Comparison of ENCODE assay signal across 15 cellular contexts in genomic region chr6:142870787-142871371, GRCh38.
DNase-seq lines count a peak whose midpoint lies in the region; ATAC-seq and TF ChIP-seq lines count a peak whose summit lies in the region.
"Had no signal": no experiment of that assay in that cellular context is flagged by ENCODE, and none has a peak within 500 bp of the region (broad histone marks: within the 10 kb centered on the region; RNA-seq: fewer than 3 reads in every experiment).

No MANE protein-coding gene starts in this region.

- no peaks in the 10 kb centered on the region for H4K20me1 ChIP-seq in mammary epithelial cell (ENCODE audit: insufficient read depth, low read length)

- no peak overlapping the region for H3K9ac ChIP-seq in mammary epithelial cell (ENCODE audit: insufficient read depth, low read length)

- intact Hi-C loops in mammary epithelial cell (cut with micrococcal nuclease) (no loop called here), breast epithelium (cut with DNase I; ENCODE audit: low total_unique reads) (no loop called here), Panc1 (cut with micrococcal nuclease; ENCODE audit: unreplicated experiment) (no loop called here)

- H3K4me3 ChIP-seq in mammary epithelial cell (replicated peaks in 1 of 3; ENCODE audit: insufficient read depth in 1 of 3, low read depth in 2 of 3, low read length in 3 of 3): no peak overlapping the region
- H3K4me3 ChIP-seq in breast epithelium: no peak overlapping the region
- H3K4me3 ChIP-seq in Panc1 (ENCODE audit: low read depth in 2 of 2, low read length in 2 of 2): no peak overlapping the region
- H3K4me3 ChIP-seq in effector memory CD4-positive, alpha-beta T cell (ENCODE audit: insufficient read depth, low read depth, low read length, poor library complexity, severe bottlenecking): no peak overlapping the region
- H3K4me3 ChIP-seq: ascending aorta, MG63, Peyer's patch had no signal

- peaks cover 79% of the 10 kb centered on the region for H3K4me1 Mint-ChIP-seq in stimulated activated memory B cell treated with anti-CD40 and anti-IgM and Interleukin-4, amounts not matched to agents 10 μg/mL and 1 μg/mL and 100 μg/mL, for 72 hours

- H3K4me2 ChIP-seq in mammary epithelial cell (ENCODE audit: insufficient read depth, low read depth, low read length): no peak overlapping the region

- no peak overlapping the region for H3K4me3 Mint-ChIP-seq in stimulated activated memory B cell treated with anti-CD40 and anti-IgM and Interleukin-4, amounts not matched to agents 10 μg/mL and 1 μg/mL and 100 μg/mL, for 72 hours

- H3K36me3 ChIP-seq in mammary epithelial cell (ENCODE audit: insufficient read depth, low read length) (peaks cover 2% of the 10 kb centered on the region), breast epithelium (no peaks in the 10 kb centered on the region), Panc1 (ENCODE audit: control insufficient read depth, insufficient read depth, low read length) (no peaks in the 10 kb centered on the region)
- H3K36me3 ChIP-seq in effector memory CD4-positive, alpha-beta T cell (ENCODE audit: control insufficient read depth, insufficient read depth, low read length): no peaks in the 10 kb centered on the region
- H3K36me3 ChIP-seq: ascending aorta, MG63, Peyer's patch had no signal

- POLR2A ChIA-PET in Panc1 (lab: Charles Lee): no interaction called here

- peaks cover 17% of the 10 kb centered on the region for H3K36me3 Mint-ChIP-seq in stimulated activated memory B cell treated with anti-CD40 and anti-IgM and Interleukin-4, amounts not matched to agents 10 μg/mL and 1 μg/mL and 100 μg/mL, for 72 hours

- peak overlapping the region; percentile 94 for H3K27ac ChIP-seq in mammary epithelial cell (ENCODE audit: insufficient read depth, low read depth, low read length)
- H3K27ac ChIP-seq in breast epithelium: no peak overlapping the region
- H3K27ac ChIP-seq in Panc1 (ENCODE audit: low read length): peak overlapping the region; percentile 51; the same call in 1 of the 2 replicates
- peak overlapping the region; percentile 19 for H3K27ac ChIP-seq in effector memory CD4-positive, alpha-beta T cell (ENCODE audit: insufficient read depth, low read length, poor library complexity, severe bottlenecking)

- H2AFZ ChIP-seq in mammary epithelial cell (ENCODE audit: low read depth, low read length): no peak overlapping the region

- TF ChIP-seq POLR2A in breast epithelium (IDR thresholded peaks at IDR 0.05): no peak

- BruUV-seq in mammary epithelial cell (replicated peaks; lab: Mats Ljungman, UMichigan) (no TSS peak), Panc1 (replicated peaks; lab: Mats Ljungman, UMichigan) (no TSS peak)

- H3K9me3 ChIP-seq in mammary epithelial cell (replicated peaks; ENCODE audit: insufficient read depth, low read length) (no peaks in the 10 kb centered on the region), breast epithelium (no peaks in the 10 kb centered on the region), Panc1 (ENCODE audit: control insufficient read depth, insufficient read depth, low read depth, low read length) (no peaks in the 10 kb centered on the region)
- H3K9me3 ChIP-seq in effector memory CD4-positive, alpha-beta T cell (ENCODE audit: control insufficient read depth, low read length): no peaks in the 10 kb centered on the region
- H3K9me3 ChIP-seq: ascending aorta, MG63, Peyer's patch had no signal

- H3K27me3 Mint-ChIP-seq in stimulated activated memory B cell treated with anti-CD40 and anti-IgM and Interleukin-4, amounts not matched to agents 10 μg/mL and 1 μg/mL and 100 μg/mL, for 72 hours: no peaks in the 10 kb centered on the region

- dilution Hi-C loops in mammary epithelial cell (cut with HindIII; ENCODE audit: low sequenced_read_pairs): no loop called here

- H3K79me2 ChIP-seq in mammary epithelial cell (ENCODE audit: insufficient read depth, low read length): peaks cover 76% of the 10 kb centered on the region

- H3K4me1 ChIP-seq in mammary epithelial cell (ENCODE audit: insufficient read depth, low read length): peaks cover 29% of the 10 kb centered on the region
- H3K4me1 ChIP-seq in breast epithelium: no peaks in the 10 kb centered on the region
- H3K4me1 ChIP-seq in Panc1 (ENCODE audit: control insufficient read depth, insufficient read depth, low read length): peaks cover 25% of the 10 kb centered on the region
- H3K4me1 ChIP-seq in effector memory CD4-positive, alpha-beta T cell (ENCODE audit: control insufficient read depth, insufficient read depth, low read length, poor library complexity, severe bottlenecking): peaks cover 50% of the 10 kb centered on the region

- WGBS in mammary epithelial cell (ENCODE audit: low coverage, missing lambda C conversion rate): 80% methylated on average over 4 of the region's 4 CpGs

- peak overlapping the region; percentile 92 for H3K27ac Mint-ChIP-seq in stimulated activated memory B cell treated with anti-CD40 and anti-IgM and Interleukin-4, amounts not matched to agents 10 μg/mL and 1 μg/mL and 100 μg/mL, for 72 hours

- DNase-seq in mammary epithelial cell (no peak), breast epithelium (ENCODE audit: low spot score in 2 of 2) (no peak), Panc1 (ENCODE audit: low read depth, low spot score) (no peak), omental fat pad (ENCODE audit: low spot score) (no peak)
- DNase-seq in effector memory CD4-positive, alpha-beta T cell: no peak
- DNase-seq: left ventricle myocardium superior, MG63, NCI-H2029, NCI-H526 treated with DMSO at 0.1 percent for 48 hours, Peyer's patch, trophoblast cell had no signal

- H3K27me3 ChIP-seq in mammary epithelial cell (ENCODE audit: insufficient read depth, low read length) (no peaks in the 10 kb centered on the region), breast epithelium (no peaks in the 10 kb centered on the region), Panc1 (ENCODE audit: control insufficient read depth, insufficient read depth, low read length) (no peaks in the 10 kb centered on the region)
- H3K27me3 ChIP-seq in effector memory CD4-positive, alpha-beta T cell (replicated peaks; ENCODE audit: control insufficient read depth, insufficient read depth, low read length, poor library complexity, severe bottlenecking): no peaks in the 10 kb centered on the region
- H3K27me3 ChIP-seq: ascending aorta, MG63, Peyer's patch had no signal

- CTCF ChIA-PET in mammary epithelial cell (lab: Charles Lee; ENCODE audit: low non-redundant PET): no interaction called here
- CTCF ChIA-PET in Panc1 (lab: Charles Lee): no interaction called here

- ATAC-seq in Panc1: no peak
- no peak for ATAC-seq in stimulated activated memory B cell treated with anti-CD40 and anti-IgM and Interleukin-4, amounts not matched to agents 10 μg/mL and 1 μg/mL and 100 μg/mL, for 72 hours
- no peak for ATAC-seq in HG03280 (IDR thresholded peaks at IDR 0.05; ENCODE audit: unreplicated experiment)
- no peak for ATAC-seq in omental fat pad (ENCODE audit: low FRiP score)
- ATAC-seq in GM21515 (IDR thresholded peaks at IDR 0.05; ENCODE audit: unreplicated experiment): no peak
- ATAC-seq: left ventricle myocardium superior had no signal

- H3K9me3 Mint-ChIP-seq in stimulated activated memory B cell treated with anti-CD40 and anti-IgM and Interleukin-4, amounts not matched to agents 10 μg/mL and 1 μg/mL and 100 μg/mL, for 72 hours: no peaks in the 10 kb centered on the region

- in situ Hi-C loops in mammary epithelial cell (cut with MboI; ENCODE audit: low sequenced_read_pairs in 2 of 2) (no loop called here), Panc1 (cut with HindIII; ENCODE audit: low pct_unique_long_range_greater_than_20kb, low sequenced_read_pairs) (no loop called here)

- no peak for TF ChIP-seq CTCF in mammary epithelial cell (conservative IDR thresholded peaks at IDR 0.05 in 1 of 2, IDR thresholded peaks at IDR 0.05 in 1 of 2; ENCODE audit: extremely low read depth in 1 of 2, insufficient read depth in 1 of 2, low read depth in 1 of 2, low read length in 2 of 2)
- TF ChIP-seq CTCF in breast epithelium (IDR thresholded peaks at IDR 0.05): no peak
- no peak for TF ChIP-seq CTCF in Panc1 (IDR thresholded peaks at IDR 0.05)
- TF ChIP-seq CTCF in omental fat pad (IDR thresholded peaks at IDR 0.05): no peak

Comparison
In these comparisons a context has a peak if more than half of its experiments do, and no peak if none do; other contexts are left out.
1. H3K27ac ChIP-seq: peak in mammary epithelial cell (single experiment), Panc1 (single experiment) and effector memory CD4-positive, alpha-beta T cell (single experiment); none in breast epithelium (0 of 2).